In genomic region chr10:71301371-71301916, GRCh38 we compare ENCODE assay signal across 13 cellular contexts. TPM values are rescaled to one million over a fixed set of nuclear protein-coding genes. Genes with fewer than 3 reads are reported as not detected.
DNase-seq lines count a peak whose midpoint lies in the region; ATAC-seq and TF ChIP-seq lines count a peak whose summit lies in the region.
"Had no signal": no experiment of that assay in that cellular context is flagged by ENCODE, and none has a peak within 500 bp of the region (broad histone marks: within the 10 kb centered on the region; RNA-seq: fewer than 3 reads in every experiment).

No MANE protein-coding gene starts in this region.

- H3K36me3 ChIP-seq in Panc1 (ENCODE audit: control insufficient read depth, insufficient read depth, low read length) = no peaks in the 10 kb centered on the region
- no peaks in the 10 kb centered on the region for H3K36me3 ChIP-seq in RWPE2 (ENCODE audit: low read depth)
- peaks cover 0 to 47% (median 4%) of the 10 kb centered on the region in 3 donors for H3K36me3 ChIP-seq in esophagus squamous epithelium
- H3K36me3 ChIP-seq in neuronal stem cell (replicated peaks in 1 of 2; ENCODE audit: control insufficient read depth in 2 of 2, insufficient read depth in 2 of 2, low read length in 2 of 2) = no peaks in the 10 kb centered on the region
- H3K36me3 ChIP-seq: HAP-1 had no signal

- peak; percentile 20; the same call in 1 of the 2 replicates for ATAC-seq in Panc1
- peak; percentile 17; the same call in 1 of the 3 replicates for ATAC-seq in RWPE2 (ENCODE audit: low read depth)
- no peak for ATAC-seq in GM21367 (IDR thresholded peaks at IDR 0.05; ENCODE audit: unreplicated experiment)
- ATAC-seq in left lobe of liver = no peak

- intact Hi-C loops in Panc1 (cut with micrococcal nuclease; ENCODE audit: unreplicated experiment) = no loop called here
- intact Hi-C loops in esophagus squamous epithelium (cut with DNase I) = no loop called here

- H3K9ac ChIP-seq in neuronal stem cell (ENCODE audit: low read depth, low read length, poor library complexity) = no peak overlapping the region

- CTCF ChIA-PET in Panc1 (lab: Charles Lee) = interaction anchor here (0.9 kb wide), 1 partner anchor 19 kb away, joined by 4 read pairs; no protein-coding TSS in a partner anchor

- no peak overlapping the region for H4K8ac ChIP-seq in neuronal stem cell (ENCODE audit: low read depth, low read length)

- no TSS peak for BruUV-seq in Panc1 (replicated peaks; lab: Mats Ljungman, UMichigan)

- no peak for TF ChIP-seq CTCF in Panc1 (IDR thresholded peaks at IDR 0.05)
- TF ChIP-seq CTCF in RWPE2 (IDR thresholded peaks at IDR 0.05; ENCODE audit: poor library complexity, severe bottlenecking) = no peak
- TF ChIP-seq CTCF in esophagus squamous epithelium (IDR thresholded peaks at IDR 0.05) = no peak

- H2AK5ac ChIP-seq in neuronal stem cell (ENCODE audit: low read depth, low read length) = peak overlapping the region; percentile 63

- no peak overlapping the region for H2BK120ac ChIP-seq in neuronal stem cell (ENCODE audit: low read depth, low read length)

- H2BK15ac ChIP-seq in neuronal stem cell (ENCODE audit: low read length) = peak overlapping the region; percentile 11

- no peaks in the 10 kb centered on the region for H3K79me1 ChIP-seq in neuronal stem cell (ENCODE audit: low read depth, low read length)

- no peak overlapping the region for H3K23ac ChIP-seq in neuronal stem cell (ENCODE audit: low read depth, low read length, poor library complexity)

- peaks cover 4% of the 10 kb centered on the region; the same call in 1 of the 2 replicates for H3K27me3 ChIP-seq in Panc1 (ENCODE audit: control insufficient read depth, insufficient read depth, low read length)
- H3K27me3 ChIP-seq in RWPE2 (ENCODE audit: insufficient read depth, poor library complexity, severe bottlenecking) = no peaks in the 10 kb centered on the region
- no peaks in the 10 kb centered on the region for H3K27me3 ChIP-seq in esophagus squamous epithelium
- H3K27me3 ChIP-seq in neuronal stem cell (ENCODE audit: control insufficient read depth in 3 of 3, insufficient read depth in 3 of 3, low read depth in 1 of 3, low read length in 3 of 3) = peaks cover 0 to 26% (median 0%) of the 10 kb centered on the region in 3 experiments

- H2BK5ac ChIP-seq in neuronal stem cell (ENCODE audit: low read length) = no peak overlapping the region

- no peak overlapping the region for H3K4me2 ChIP-seq in neuronal stem cell (ENCODE audit: insufficient read depth, low read length, poor library complexity, severe bottlenecking)
- H3K4me2 ChIP-seq: A549 had no signal

- H3K4me1 ChIP-seq in Panc1 (ENCODE audit: control insufficient read depth, insufficient read depth, low read length) (0 out of 2 replicates have a peak, but pooled peaks cover 2% of the 10 kb centered on the region), RWPE2 (ENCODE audit: insufficient read depth, poor library complexity, severe bottlenecking) (peaks cover 11% of the 10 kb centered on the region), esophagus squamous epithelium (peaks cover 12 to 42% (median 14%) of the 10 kb centered on the region in 3 donors), neuronal stem cell (ENCODE audit: control insufficient read depth in 2 of 2, insufficient read depth in 1 of 2, low read depth in 1 of 2, low read length in 2 of 2) (no peaks in the 10 kb centered on the region)
- H3K4me1 ChIP-seq: A549, Caco-2, HAP-1 had no signal

- no peak overlapping the region for H3K4me3 ChIP-seq in Panc1 (ENCODE audit: low read depth in 2 of 2, low read length in 2 of 2)
- no peak overlapping the region for H3K4me3 ChIP-seq in RWPE2 (ENCODE audit: severe bottlenecking)
- H3K4me3 ChIP-seq in esophagus squamous epithelium = no peak overlapping the region
- no peak overlapping the region for H3K4me3 ChIP-seq in neuronal stem cell (ENCODE audit: low read length in 2 of 2)
- H3K4me3 ChIP-seq: A549, HAP-1 had no signal

- H3K9me3 ChIP-seq in Panc1 (ENCODE audit: control insufficient read depth, insufficient read depth, low read depth, low read length) (no peaks in the 10 kb centered on the region), RWPE2 (ENCODE audit: severe bottlenecking) (no peaks in the 10 kb centered on the region), esophagus squamous epithelium (no peaks in the 10 kb centered on the region), neuronal stem cell (replicated peaks in 1 of 2; ENCODE audit: control insufficient read depth in 2 of 2, insufficient read depth in 1 of 2, low read depth in 1 of 2, low read length in 2 of 2) (no peaks in the 10 kb centered on the region)
- H3K9me3 ChIP-seq: A549, Caco-2, HAP-1 had no signal

- H2AFZ ChIP-seq in neuronal stem cell (ENCODE audit: low read length) = no peak overlapping the region

- DNase-seq in Panc1 (ENCODE audit: low read depth, low spot score) = no peak
- DNase-seq in RWPE2 (ENCODE audit: low spot score) = no peak
- DNase-seq in esophagus squamous epithelium (lab: John Stamatoyannopoulos, UW) = no peak
- DNase-seq in neuronal stem cell (ENCODE audit: low spot score) = no peak
- DNase-seq in SIG-M5 (lab: John Stamatoyannopoulos, UW) = no peak
- no peak for DNase-seq in left lobe of liver (ENCODE audit: low spot score)
- DNase-seq: Caco-2, DMS53, GF-D8, GOT3 had no signal

- POLR2A ChIA-PET in Panc1 (lab: Charles Lee) = interaction anchor here (0.9 kb wide), 1 partner anchor 77 kb away, joined by 3 read pairs; no protein-coding TSS in a partner anchor

- H2BK12ac ChIP-seq in neuronal stem cell (ENCODE audit: low read length) = no peak overlapping the region

- H3K18ac ChIP-seq in neuronal stem cell (ENCODE audit: low read length) = peak overlapping the region; percentile 82

- H3K27ac ChIP-seq in Panc1 (ENCODE audit: low read length) = no peak overlapping the region
- no peak overlapping the region for H3K27ac ChIP-seq in RWPE2 (ENCODE audit: poor library complexity, severe bottlenecking)
- peak overlapping the region; percentile 29 to 60 (median 50) for H3K27ac ChIP-seq in esophagus squamous epithelium
- no peak overlapping the region for H3K27ac ChIP-seq in neuronal stem cell (replicated peaks; ENCODE audit: low read length)
- H3K27ac ChIP-seq: A549 had no signal

- no peak for TF ChIP-seq POLR2A in esophagus squamous epithelium (IDR thresholded peaks at IDR 0.05)

- no peak overlapping the region for H4K91ac ChIP-seq in neuronal stem cell (ENCODE audit: low read depth, low read length, poor library complexity)

- no peak overlapping the region for H3K14ac ChIP-seq in neuronal stem cell (ENCODE audit: low read length)

- H3K4ac ChIP-seq in neuronal stem cell (ENCODE audit: low read length) = no peak overlapping the region

- 70 to 83% methylated on average over 6 to 9 of the region's 12 CpGs for WGBS in esophagus squamous epithelium, 2 donors
- WGBS in neuronal stem cell (ENCODE audit: extremely low coverage in 2 of 2, insufficient read length in 2 of 2, insufficient replicate concordance in 1 of 2), 2 donors = no CpG with 5 or more reads among the region's 12 CpGs

- in situ Hi-C loops in Panc1 (cut with HindIII; ENCODE audit: low pct_unique_long_range_greater_than_20kb, low sequenced_read_pairs) = no loop called here

RNA-seq across cellular contexts. Expression of gene SLC29A3, which starts 17.6 kb away (rescaled TPM):
- 7.6 TPM for total RNA-seq in Panc1 (2021; ENCODE audit: unreplicated experiment)
- polyA plus RNA-seq in Panc1 (2012; ENCODE audit: insufficient read length) = 7.1 TPM
- total RNA-seq in esophagus squamous epithelium = 1 to 10 TPM in 3 of 4 donors, under 1 TPM in 1; 0.87 to 3.1 (median 2.3) TPM
- 5.2 TPM for polyA plus RNA-seq in neuronal stem cell (2013, experiment 1 of 2)
- polyA plus RNA-seq in neuronal stem cell (2013, experiment 2 of 2) = 5.5 TPM
- total RNA-seq in left lobe of liver = 6.4 TPM

Comparison
In these comparisons a context has a peak if more than half of its experiments do, and no peak if none do; other contexts are left out.
1. ATAC-seq: peak in Panc1 (single experiment) and RWPE2 (single experiment); none in GM21367 (single experiment) and left lobe of liver (single experiment).
2. H3K27ac ChIP-seq: peak in esophagus squamous epithelium (4 of 4); none in Panc1 (single experiment), RWPE2 (single experiment) and neuronal stem cell (single experiment).